1 cellular context compared by ENCODE assay signal in genomic region chr20:38559764-38560163, GRCh38.
TF ChIP-seq lines count a peak whose summit lies in the region.

No MANE protein-coding gene starts in this region.

TF ChIP-seq in GM23338, 12 proteins besides CTCF, POLR2A, EP300 and RAD21 (continued from another document):
- TF ChIP-seq ZNF462 (CRISPR knock-in tag; IDR thresholded peaks at IDR 0.05) (no peak), STAT1 (IDR thresholded peaks at IDR 0.05; ENCODE audit: unreplicated experiment) (no peak)
TF ChIP-seq in GM23338: peak in this region for 0.
